In the genomic region with DNA sequence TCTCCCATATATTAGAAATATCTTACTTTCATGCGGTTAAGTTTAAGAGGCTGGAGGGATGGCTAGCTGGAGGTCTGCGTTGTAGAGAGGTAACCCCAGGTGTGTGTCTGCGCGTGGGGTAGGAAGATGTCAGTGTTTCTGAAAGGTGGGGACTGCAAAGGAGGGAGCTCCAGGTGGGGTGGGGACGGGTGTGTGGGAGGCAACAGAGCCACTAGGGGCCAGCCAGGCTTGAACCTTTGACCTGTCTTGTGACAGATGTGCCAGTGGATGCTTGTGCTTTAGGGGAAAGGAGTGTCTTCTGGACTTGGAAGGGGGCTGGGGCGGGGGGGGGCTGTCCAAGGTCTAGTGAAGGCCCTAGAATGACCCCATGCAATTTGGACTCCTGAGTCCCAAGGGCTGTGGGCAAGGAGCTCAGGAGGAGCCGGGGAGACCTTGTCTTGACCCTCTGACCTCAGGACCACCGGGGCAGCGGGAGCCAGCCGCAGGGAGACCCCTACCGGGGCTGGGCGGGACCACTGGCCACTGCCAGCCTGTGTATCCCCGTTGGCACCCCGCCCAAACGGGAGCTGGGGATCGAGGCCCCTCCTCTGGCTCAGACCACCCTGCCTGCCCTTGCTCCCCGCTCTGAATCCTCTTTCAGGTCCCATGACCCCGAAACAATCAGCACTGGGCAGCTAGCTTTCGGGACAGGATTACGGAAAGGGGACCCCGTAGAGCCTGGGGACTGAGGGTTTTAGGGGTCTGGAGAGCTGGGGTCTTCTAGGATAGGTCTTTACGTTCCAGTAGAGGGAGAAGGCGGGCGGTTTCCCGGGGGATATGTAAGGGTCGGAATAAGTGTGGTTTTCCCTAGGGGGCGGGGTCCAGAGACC, we compare ENCODE assay signal across 8 cellular contexts. TPM values are rescaled to one million over a fixed set of nuclear protein-coding genes. Genes with fewer than 3 reads are reported as not detected.
A peak's percentile ranks its signal among the peaks of the same experiment; 100 is the strongest.
DNase-seq lines count a peak whose midpoint lies in the region; ATAC-seq, FAIRE-seq and TF ChIP-seq lines count a peak whose summit lies in the region.

No MANE protein-coding gene starts in this region.

- intact Hi-C loops in A673 (cut with micrococcal nuclease; ENCODE audit: unreplicated experiment) (loop anchor here (2.0 to 5.0 kb wide), 2 partner anchors 162 to 282 kb away; no protein-coding TSS in a partner anchor), HCT116 (cut with micrococcal nuclease) (loop anchor here (5.0 kb wide), 1 partner anchor 373 kb away; a partner anchor contains a TSS), GM12878 (cut with micrococcal nuclease; ENCODE audit: unreplicated experiment) (loop anchor here (5.0 kb wide), 1 partner anchor 62 kb away; a partner anchor contains a TSS)

- H2AFZ ChIP-seq in HCT116 (ENCODE audit: low read depth, low read length, poor library complexity, severe bottlenecking), result no peak overlapping the region
- H2AFZ ChIP-seq in GM12878 (ENCODE audit: control insufficient read depth, low read depth, low read length), result 0 out of 2 replicates have a peak overlapping the region, but pooled peaks have one; percentile 7

- ATAC-seq in HCT116, result no peak
- ATAC-seq in GM12878, result 0 out of 3 replicates have a peak, but pooled peaks have one; percentile 1
- ATAC-seq in HG02763 (IDR thresholded peaks at IDR 0.05; ENCODE audit: unreplicated experiment), result no peak
- no peak for ATAC-seq in HG02884 (IDR thresholded peaks at IDR 0.05; ENCODE audit: unreplicated experiment)
- ATAC-seq in GM21619 (IDR thresholded peaks at IDR 0.05; ENCODE audit: unreplicated experiment), result no peak
- no peak for ATAC-seq in GM18498 (IDR thresholded peaks at IDR 0.05; ENCODE audit: unreplicated experiment)

- H3K36me3 ChIP-seq in A673 (ENCODE audit: insufficient read depth, low read length, poor library complexity, severe bottlenecking), result no peaks in the 10 kb centered on the region
- no peaks in the 10 kb centered on the region for H3K36me3 ChIP-seq in HCT116 (ENCODE audit: control insufficient read depth in 1 of 2, insufficient read depth in 2 of 2, low read length in 2 of 2)
- no peaks in the 10 kb centered on the region for H3K36me3 ChIP-seq in GM12878 (ENCODE audit: control insufficient read depth in 2 of 2, insufficient read depth in 2 of 2, low read length in 1 of 2)
- H3K36me3 ChIP-seq in mucosa of rectum (ENCODE audit: control insufficient read depth in 2 of 2, insufficient read depth in 2 of 2, low read length in 2 of 2), result no peaks in the 10 kb centered on the region

- TF ChIP-seq RAD21 in HCT116 (IDR thresholded peaks at IDR 0.05; ENCODE audit: low read depth), result no peak
- no peak for TF ChIP-seq RAD21 in GM12878 (IDR thresholded peaks at IDR 0.05; ENCODE audit: insufficient read depth, low read depth, low read length)

- 7% methylated on average over 27 of the region's 27 CpGs for WGBS in GM12878 (ENCODE audit: insufficient coverage, insufficient replicate concordance, low lambda C conversion rate, missing lambda C conversion rate)

- peak; percentile 38 for FAIRE-seq in GM12878 (lab: Jason Lieb, UNC)

- TF ChIP-seq POLR2A in HCT116 (IDR thresholded peaks at IDR 0.05; ENCODE audit: borderline replicate concordance, extremely low read depth, insufficient read depth, insufficient read length) (no peak), GM12878 (IDR thresholded peaks at IDR 0.05; ENCODE audit: low read depth, low read length) (no peak)

- DNase-seq in A673 (ENCODE audit: low spot score), result no peak
- no peak for DNase-seq in HCT116 (ENCODE audit: low read depth, low spot score)
- DNase-seq in GM12878 (ENCODE audit: low read depth, low spot score), result no peak

- H3K27me3 ChIP-seq in A673 (replicated peaks; ENCODE audit: insufficient read depth, low read depth, low read length, poor library complexity) (no peaks in the 10 kb centered on the region), HCT116 (ENCODE audit: insufficient read depth, low read length) (no peaks in the 10 kb centered on the region), GM12878 (replicated peaks in 1 of 2; ENCODE audit: control insufficient read depth in 2 of 2, insufficient read depth in 2 of 2, low read length in 1 of 2) (0 out of 4 replicates have a peak, but pooled peaks cover 0 to 4% of the 10 kb centered on the region in 2 experiments), mucosa of rectum (ENCODE audit: control insufficient read depth in 2 of 2, insufficient read depth in 2 of 2, low read length in 2 of 2) (peaks cover 8 to 9% of the 10 kb centered on the region in 2 donors)

- TF ChIP-seq CTCF in A673 (conservative IDR thresholded peaks at IDR 0.05; ENCODE audit: low read depth, low read length) (no peak), HCT116 (IDR thresholded peaks at IDR 0.05 in 2 of 3, conservative IDR thresholded peaks at IDR 0.05 in 1 of 3; ENCODE audit: borderline replicate concordance in 1 of 3, insufficient read depth in 1 of 3, low read depth in 2 of 3, low read length in 2 of 3) (no peak), GM12878 (IDR thresholded peaks at IDR 0.05 in 2 of 3, conservative IDR thresholded peaks at IDR 0.05 in 1 of 3; ENCODE audit: control insufficient read depth in 2 of 3, extremely low read depth in 1 of 3, insufficient read depth in 1 of 3, low read depth in 3 of 3, low read length in 3 of 3) (no peak)

- in situ Hi-C loops in GM12878 (cut with MboI), result no loop called here

- POLR2A ChIA-PET in A673 (lab: Charles Lee; ENCODE audit: low non-redundant PET), result interaction anchor here (0.7 kb wide), 1 partner anchor 1565 kb away, joined by 4 read pairs; no protein-coding TSS in a partner anchor
- POLR2A ChIA-PET in HCT116 (lab: Charles Lee), result interaction anchor here (0.5 kb wide), 1 partner anchor 107 kb away, joined by 3 read pairs; no protein-coding TSS in a partner anchor
- POLR2A ChIA-PET in GM12878 (lab: Charles Lee), result interaction anchor here (1.0 to 3.0 kb wide), 3 partner anchors 8 to 26 kb away, joined by 4 to 16 read pairs (median 4); no protein-coding TSS in a partner anchor

- BruUV-seq in A673 (replicated peaks; lab: Mats Ljungman, UMichigan) (no TSS peak), HCT116 (replicated peaks; lab: Mats Ljungman, UMichigan) (no TSS peak), GM12878 (replicated peaks; lab: Mats Ljungman, UMichigan) (no TSS peak)

- no peak for TF ChIP-seq EP300 in GM12878 (IDR thresholded peaks at IDR 0.05; ENCODE audit: borderline replicate concordance in 1 of 2, control insufficient read depth in 1 of 2, low read depth in 2 of 2, low read length in 2 of 2)

- H4K20me1 ChIP-seq in HCT116 (ENCODE audit: insufficient read depth), result no peaks in the 10 kb centered on the region
- 0 out of 2 replicates have a peak, but pooled peaks cover 2% of the 10 kb centered on the region for H4K20me1 ChIP-seq in GM12878 (ENCODE audit: control insufficient read depth, insufficient read depth)

- peaks cover 35% of the 10 kb centered on the region for H3K4me1 ChIP-seq in A673 (ENCODE audit: insufficient read depth, low read length, poor library complexity, severe bottlenecking)
- H3K4me1 ChIP-seq in HCT116 (ENCODE audit: control insufficient read depth in 1 of 2, insufficient read depth in 2 of 2, low read length in 2 of 2), result peaks cover 24 to 56% of the 10 kb centered on the region in 2 experiments
- H3K4me1 ChIP-seq in GM12878 (ENCODE audit: control insufficient read depth, insufficient read depth, low read length), result peaks cover 38% of the 10 kb centered on the region
- H3K4me1 ChIP-seq in mucosa of rectum (ENCODE audit: control insufficient read depth in 2 of 2, insufficient read depth in 2 of 2, low read length in 2 of 2), result peaks cover 28 to 38% of the 10 kb centered on the region in 2 donors

- H3K4me2 ChIP-seq in HCT116 (ENCODE audit: low read length), result peak overlapping the region; percentile 99
- H3K4me2 ChIP-seq in GM12878 (ENCODE audit: control insufficient read depth, insufficient read depth), result peak overlapping the region; percentile 100

- no peaks in the 10 kb centered on the region for H3K9me3 ChIP-seq in A673 (ENCODE audit: low read depth, low read length, poor library complexity, severe bottlenecking)
- H3K9me3 ChIP-seq in HCT116 (ENCODE audit: control insufficient read depth in 1 of 2, insufficient read depth in 1 of 2, low read depth in 1 of 2, low read length in 2 of 2), result no peaks in the 10 kb centered on the region
- H3K9me3 ChIP-seq in GM12878 (replicated peaks; ENCODE audit: control insufficient read depth, insufficient read depth, low read length), result no peaks in the 10 kb centered on the region
- no peaks in the 10 kb centered on the region for H3K9me3 ChIP-seq in mucosa of rectum (ENCODE audit: control insufficient read depth in 2 of 2, low read length in 2 of 2)

- no peaks in the 10 kb centered on the region for H3K9me2 ChIP-seq in HCT116 (ENCODE audit: insufficient read depth)

- peak overlapping the region; percentile 60 for H3K4me3 ChIP-seq in A673 (ENCODE audit: low read depth, low read length, poor library complexity, severe bottlenecking)
- peak overlapping the region; percentile 75 for H3K4me3 ChIP-seq in HCT116 (replicated peaks in 1 of 2; ENCODE audit: low read depth in 1 of 2, low read length in 2 of 2)
- H3K4me3 ChIP-seq in GM12878, result peak overlapping the region; percentile 85
- H3K4me3 ChIP-seq in mucosa of rectum (ENCODE audit: low read length in 2 of 2), result peak overlapping the region; percentile 64 to 68

- SMC1A ChIA-PET in GM12878 (lab: Charles Lee; ENCODE audit: uncharacterized antibody, unreplicated experiment), result interaction anchor here (0.7 to 1.2 kb wide), 9 partner anchors 9 to 218 kb away, joined by 3 read pairs; a partner anchor contains a TSS

- H3K27ac ChIP-seq in A673 (ENCODE audit: low read depth, low read length, poor library complexity, severe bottlenecking) (peak overlapping the region; percentile 85), HCT116 (ENCODE audit: low read depth, low read length) (peak overlapping the region; percentile 45; the same call in 1 of the 2 replicates), GM12878 (ENCODE audit: control insufficient read depth, insufficient read depth) (no peak overlapping the region), mucosa of rectum (ENCODE audit: low read depth in 2 of 2, low read length in 2 of 2) (peak overlapping the region; percentile 57 to 82)

- RAD21 ChIA-PET in HCT116 (lab: Charles Lee; ENCODE audit: low non-redundant PET in 1 of 2, low total read pairs in 2 of 2, uncharacterized antibody in 2 of 2, unreplicated experiment in 2 of 2) (no interaction called here), GM12878 (lab: Charles Lee; ENCODE audit: unreplicated experiment) (interaction anchor here (0.6 to 4.7 kb wide), 8 partner anchors 7 to 223 kb away, joined by 3 to 35 read pairs (median 3); a partner anchor contains a TSS)

- H3K9ac ChIP-seq in HCT116 (ENCODE audit: low read length) (peak overlapping the region; percentile 56), GM12878 (ENCODE audit: control insufficient read depth, insufficient read depth, low read length) (no peak overlapping the region), mucosa of rectum (ENCODE audit: low read depth in 1 of 2, low read length in 2 of 2) (peak overlapping the region; percentile 61 to 68)

- CTCF ChIA-PET in A673 (lab: Charles Lee), result no interaction called here
- CTCF ChIA-PET in HCT116 (lab: Charles Lee), result interaction anchor here (1.2 kb wide), 2 partner anchors 8 to 196 kb away, joined by 3 read pairs; no protein-coding TSS in a partner anchor
- CTCF ChIA-PET in GM12878 (lab: Yijun Ruan, JAX), result interaction anchor here (0.8 to 11.0 kb wide), 14 partner anchors 7 to 281 kb away, joined by 3 to 540 read pairs (median 3); a partner anchor contains a TSS

- H3K79me2 ChIP-seq in HCT116 (ENCODE audit: insufficient read depth, low read length) (no peaks in the 10 kb centered on the region), GM12878 (ENCODE audit: control insufficient read depth, insufficient read depth, low read length) (no peaks in the 10 kb centered on the region)

RNA-seq across cellular contexts. Expression of a gene that starts 1.1 kb away (rescaled TPM):
- total RNA-seq in A673 (2021) (22.4 and 22.6 TPM in 2 replicates), HCT116 (2021; ENCODE audit: unreplicated experiment) (6.4 TPM), GM12878 (2014; rRNA removed) (0.71 and 1.0 TPM in 2 replicates), GM12878 (2014; rRNA removed; fragmentation: Illumina TruSeq; extraction: Trizol) (0.31 and 0.32 TPM in 2 replicates), GM12878 (2021) (1.1 and 1.2 TPM in 2 replicates)
- 1.6 and 2.5 TPM in 2 replicates for polyA plus RNA-seq in HCT116 (2012)
- total RNA-seq in GM12878 (2013; cell fraction: nucleolus; rRNA removed), result 0.51 and 0.69 TPM in 2 replicates
- 0.33 TPM for polyA plus RNA-seq in GM12878 (2011; ENCODE audit: low read depth)
- polyA plus RNA-seq in GM12878 (2011; rRNA removed) (0.97 and 1.2 TPM in 2 replicates), GM12878 (2014; fragmentation: Illumina TruSeq; extraction: Trizol) (0.32 and 0.79 TPM in 2 replicates), GM12878 (2014; fragmentation: Nextera tagmentation; extraction: Ambion mirVana) (under 1 TPM; 0.32 to 0.46 TPM), GM12878 (2014; rRNA removed) (0.53 and 1.4 TPM in 2 replicates), GM12878 (2016; fragmentation: Nextera tagmentation; extraction: Ambion mirVana) (under 1 TPM; 0.27 to 0.82 TPM)
- 0.96 and 1.5 TPM in 2 replicates for polyA plus RNA-seq in GM12878 (2011; cell fraction: cytosol; rRNA removed)
- 4.4 and 6.4 TPM in 2 replicates for polyA plus RNA-seq in GM12878 (2011; cell fraction: nucleus; rRNA removed)
- 0.19 and 0.28 TPM in 2 replicates for polyA plus RNA-seq in GM12878 (2012)
- polyA minus RNA-seq in GM12878 (2011; rRNA and poly(A)+ RNA removed), result 0.98 and 1.5 TPM in 2 replicates
- 0.31 TPM in 1 of 2 replicates, not detected in the other for polyA minus RNA-seq in GM12878 (2011; cell fraction: cytosol; rRNA and poly(A)+ RNA removed)
- 0.38 and 0.97 TPM in 2 replicates for polyA minus RNA-seq in GM12878 (2011; cell fraction: nucleus; rRNA and poly(A)+ RNA removed)

RNA-seq across cellular contexts. Expression of a gene that starts 5.6 kb away (rescaled TPM):
- 0.62 and 0.94 TPM in 2 replicates for total RNA-seq in A673 (2021)
- 0.89 TPM for total RNA-seq in HCT116 (2021; ENCODE audit: unreplicated experiment)
- 1.9 and 2.5 TPM in 2 replicates for polyA plus RNA-seq in HCT116 (2012)
- 0.79 and 1.3 TPM in 2 replicates for total RNA-seq in GM12878 (2013; cell fraction: nucleolus; rRNA removed)
- 0.51 and 1.5 TPM in 2 replicates for total RNA-seq in GM12878 (2014; rRNA removed)
- total RNA-seq in GM12878 (2014; rRNA removed; fragmentation: Illumina TruSeq; extraction: Trizol), result 0.36 and 0.78 TPM in 2 replicates
- 0.64 and 0.77 TPM in 2 replicates for total RNA-seq in GM12878 (2021)
- polyA plus RNA-seq in GM12878 (2011; ENCODE audit: low read depth), result 0.16 TPM
- polyA plus RNA-seq in GM12878 (2011; rRNA removed), result 2.2 and 2.5 TPM in 2 replicates
- polyA plus RNA-seq in GM12878 (2011; cell fraction: cytosol; rRNA removed), result 3.1 and 4.4 TPM in 2 replicates
- polyA plus RNA-seq in GM12878 (2011; cell fraction: nucleus; rRNA removed), result 1.3 and 1.9 TPM in 2 replicates
- 0.12 and 0.73 TPM in 2 replicates for polyA plus RNA-seq in GM12878 (2012)
- 0.38 and 0.70 TPM in 2 replicates for polyA plus RNA-seq in GM12878 (2014; fragmentation: Illumina TruSeq; extraction: Trizol)
- polyA plus RNA-seq in GM12878 (2014; fragmentation: Nextera tagmentation; extraction: Ambion mirVana), result under 1 TPM; 0.13 to 0.18 TPM
- 0.58 and 1.9 TPM in 2 replicates for polyA plus RNA-seq in GM12878 (2014; rRNA removed)
- under 1 TPM; 0.09 to 0.14 TPM for polyA plus RNA-seq in GM12878 (2016; fragmentation: Nextera tagmentation; extraction: Ambion mirVana)
- polyA minus RNA-seq in GM12878 (2011; rRNA and poly(A)+ RNA removed), result 2.8 and 6.2 TPM in 2 replicates
- polyA minus RNA-seq in GM12878 (2011; cell fraction: cytosol; rRNA and poly(A)+ RNA removed), result 1.6 and 2.0 TPM in 2 replicates
- polyA minus RNA-seq in GM12878 (2011; cell fraction: nucleus; rRNA and poly(A)+ RNA removed), result 3.5 and 6.3 TPM in 2 replicates

RNA-seq across cellular contexts. Expression of a gene that starts 19.0 kb away (rescaled TPM):
- total RNA-seq in A673 (2021), result 0.52 and 0.87 TPM in 2 replicates
- 0.84 TPM for total RNA-seq in HCT116 (2021; ENCODE audit: unreplicated experiment)
- polyA plus RNA-seq in HCT116 (2012), result 0.46 and 0.62 TPM in 2 replicates
- 37.8 and 38.9 TPM in 2 replicates for total RNA-seq in GM12878 (2013; cell fraction: nucleolus; rRNA removed)
- 78.1 and 79.8 TPM in 2 replicates for total RNA-seq in GM12878 (2014; rRNA removed)
- total RNA-seq in GM12878 (2014; rRNA removed; fragmentation: Illumina TruSeq; extraction: Trizol), result 47.3 and 51.7 TPM in 2 replicates
- total RNA-seq in GM12878 (2021), result 101 and 102 TPM in 2 replicates
- polyA plus RNA-seq in GM12878 (2011; ENCODE audit: low read depth), result 72.3 TPM
- 42.5 and 68.9 TPM in 2 replicates for polyA plus RNA-seq in GM12878 (2011; rRNA removed)
- polyA plus RNA-seq in GM12878 (2011; cell fraction: cytosol; rRNA removed), result 45.6 and 45.9 TPM in 2 replicates
- polyA plus RNA-seq in GM12878 (2011; cell fraction: nucleus; rRNA removed), result 245 and 345 TPM in 2 replicates
- polyA plus RNA-seq in GM12878 (2012), result 80.4 and 88.1 TPM in 2 replicates
- polyA plus RNA-seq in GM12878 (2014; fragmentation: Illumina TruSeq; extraction: Trizol), result 63.7 and 89.0 TPM in 2 replicates
- 10 to 100 TPM; 19.5 to 75.6 TPM for polyA plus RNA-seq in GM12878 (2014; fragmentation: Nextera tagmentation; extraction: Ambion mirVana)
- 98.7 and 106 TPM in 2 replicates for polyA plus RNA-seq in GM12878 (2014; rRNA removed)
- 10 to 100 TPM; 71.1 to 81.3 TPM for polyA plus RNA-seq in GM12878 (2016; fragmentation: Nextera tagmentation; extraction: Ambion mirVana)
- polyA minus RNA-seq in GM12878 (2011; rRNA and poly(A)+ RNA removed), result 24.9 and 34.8 TPM in 2 replicates
- polyA minus RNA-seq in GM12878 (2011; cell fraction: cytosol; rRNA and poly(A)+ RNA removed), result 20.1 and 23.3 TPM in 2 replicates
- 35.5 and 59.9 TPM in 2 replicates for polyA minus RNA-seq in GM12878 (2011; cell fraction: nucleus; rRNA and poly(A)+ RNA removed)

RNA-seq across cellular contexts. Expression of a gene that starts 26.1 kb away (rescaled TPM):
- total RNA-seq in A673 (2021) (not detected in 2 replicates), HCT116 (2021; ENCODE audit: unreplicated experiment) (0.20 TPM), GM12878 (2014; rRNA removed) (not detected in 2 replicates), GM12878 (2014; rRNA removed; fragmentation: Illumina TruSeq; extraction: Trizol) (not detected in 2 replicates), GM12878 (2021) (0.13 and 0.16 TPM in 2 replicates)
- 0.36 and 0.44 TPM in 2 replicates for polyA plus RNA-seq in HCT116 (2012)
- 0.39 TPM in 1 of 2 replicates, not detected in the other for total RNA-seq in GM12878 (2013; cell fraction: nucleolus; rRNA removed)
- polyA plus RNA-seq in GM12878 (2011; ENCODE audit: low read depth), result 0.12 TPM
- polyA plus RNA-seq in GM12878 (2011; rRNA removed) (0.10 TPM in 2 replicates), GM12878 (2014; fragmentation: Illumina TruSeq; extraction: Trizol) (0.14 and 0.22 TPM in 2 replicates), GM12878 (2014; fragmentation: Nextera tagmentation; extraction: Ambion mirVana) (under 1 TPM in 1 of 2 experiments, not detected in 1; 0.04 TPM), GM12878 (2014; rRNA removed) (0.14 and 0.22 TPM in 2 replicates), GM12878 (2016; fragmentation: Nextera tagmentation; extraction: Ambion mirVana) (not detected)
- polyA plus RNA-seq in GM12878 (2011; cell fraction: cytosol; rRNA removed), result 0.13 and 0.24 TPM in 2 replicates
- polyA plus RNA-seq in GM12878 (2011; cell fraction: nucleus; rRNA removed), result 0.16 TPM in 2 replicates
- polyA plus RNA-seq in GM12878 (2012), result 0.12 and 0.17 TPM in 2 replicates
- 0.22 TPM in 1 of 2 replicates, not detected in the other for polyA minus RNA-seq in GM12878 (2011; rRNA and poly(A)+ RNA removed)
- not detected in 2 replicates for polyA minus RNA-seq in GM12878 (2011; cell fraction: cytosol; rRNA and poly(A)+ RNA removed)
- 0.24 and 0.57 TPM in 2 replicates for polyA minus RNA-seq in GM12878 (2011; cell fraction: nucleus; rRNA and poly(A)+ RNA removed)

RNA-seq across cellular contexts. Expression of a gene that starts 27.2 kb away (rescaled TPM):
- total RNA-seq in A673 (2021) (467 and 504 TPM in 2 replicates), HCT116 (2021; ENCODE audit: unreplicated experiment) (344 TPM), GM12878 (2014; rRNA removed) (138 and 155 TPM in 2 replicates), GM12878 (2014; rRNA removed; fragmentation: Illumina TruSeq; extraction: Trizol) (132 and 151 TPM in 2 replicates), GM12878 (2021) (208 and 212 TPM in 2 replicates)
- polyA plus RNA-seq in HCT116 (2012), result 228 and 235 TPM in 2 replicates
- total RNA-seq in GM12878 (2013; cell fraction: nucleolus; rRNA removed), result 122 and 126 TPM in 2 replicates
- polyA plus RNA-seq in GM12878 (2011; ENCODE audit: low read depth), result 84.1 TPM
- polyA plus RNA-seq in GM12878 (2011; rRNA removed) (61.9 and 108 TPM in 2 replicates), GM12878 (2014; fragmentation: Illumina TruSeq; extraction: Trizol) (161 and 221 TPM in 2 replicates), GM12878 (2014; fragmentation: Nextera tagmentation; extraction: Ambion mirVana) (100 to 1,000 TPM in 1 of 2 experiments, 10 to 100 TPM in 1; 72.3 to 129 TPM), GM12878 (2014; rRNA removed) (137 and 156 TPM in 2 replicates), GM12878 (2016; fragmentation: Nextera tagmentation; extraction: Ambion mirVana) (100 to 1,000 TPM; 255 to 270 TPM)
- 94.9 and 95.4 TPM in 2 replicates for polyA plus RNA-seq in GM12878 (2011; cell fraction: cytosol; rRNA removed)
- 477 and 501 TPM in 2 replicates for polyA plus RNA-seq in GM12878 (2011; cell fraction: nucleus; rRNA removed)
- 85.5 and 109 TPM in 2 replicates for polyA plus RNA-seq in GM12878 (2012)
- 108 and 144 TPM in 2 replicates for polyA minus RNA-seq in GM12878 (2011; rRNA and poly(A)+ RNA removed)
- 46.5 and 52.1 TPM in 2 replicates for polyA minus RNA-seq in GM12878 (2011; cell fraction: cytosol; rRNA and poly(A)+ RNA removed)
- polyA minus RNA-seq in GM12878 (2011; cell fraction: nucleus; rRNA and poly(A)+ RNA removed), result 102 and 181 TPM in 2 replicates

Comparison
In these comparisons a context has a peak if more than half of its experiments do, and no peak if none do; other contexts are left out.
1. RNA of a gene that starts 19.0 kb away (total RNA-seq): 37.8 to 102 TPM in GM12878; 0.84 TPM in HCT116 (single experiment) and 0.52 to 0.87 TPM in A673; every median in the first group is over 10 times any median in the second.
2. Peak in every context shown above with its lines, with median percentiles within 50 percentile points of each other: H3K4me3 ChIP-seq.